ENCODE assay signal across 6 cellular contexts in genomic region chr14:50198503-50198902, GRCh38.
"Had no signal": no experiment of that assay in that cellular context is flagged by ENCODE, and none has a peak within 500 bp of the region (broad histone marks: within the 10 kb centered on the region; RNA-seq: fewer than 3 reads in every experiment).

No MANE protein-coding gene starts in this region.

- H3K27ac ChIP-seq: HL-60 had no signal

- H3K4me3 ChIP-seq: GM23338 had no signal

- DNase-seq: H9, HCEC 1CT, KBM-7 had no signal

- ATAC-seq: GM23338, HepG2 had no signal
